In the genomic region with DNA sequence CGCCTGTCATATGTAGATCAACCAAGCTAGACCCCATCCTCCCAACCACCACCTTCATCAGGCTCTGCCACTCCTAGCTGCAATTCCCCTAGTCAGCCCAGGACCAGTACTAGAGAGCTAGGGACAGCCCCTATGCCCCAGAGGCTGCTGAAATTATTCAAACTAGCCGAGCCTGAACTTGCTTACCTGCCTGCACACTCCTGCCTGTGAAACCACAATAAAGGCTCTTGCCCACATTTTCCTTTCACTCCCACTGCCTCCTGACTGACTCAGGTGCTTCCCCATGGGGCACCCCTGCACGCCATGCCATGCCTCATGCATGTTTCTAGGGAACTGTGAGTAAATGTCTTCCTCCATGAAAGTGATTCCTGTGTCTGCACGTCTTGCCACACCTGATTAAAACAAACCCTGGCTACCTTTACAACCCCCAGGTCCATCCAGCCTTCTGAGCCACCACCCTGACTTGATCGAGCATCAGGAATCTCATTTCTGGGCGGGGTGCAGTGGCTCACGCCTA, we compare ENCODE assay signal across 8 cellular contexts.
DNase-seq lines count a peak whose midpoint lies in the region; ATAC-seq and TF ChIP-seq lines count a peak whose summit lies in the region.

No MANE protein-coding gene starts in this region.

- no peak for TF ChIP-seq CTCF in activated CD8-positive, alpha-beta T cell treated with anti-CD3 and anti-CD28 coated beads for 36 hours (IDR thresholded peaks at IDR 0.05)
- TF ChIP-seq CTCF in neural progenitor cell (IDR thresholded peaks at IDR 0.05), result no peak
- TF ChIP-seq CTCF in CD14-positive monocyte (IDR thresholded peaks at IDR 0.05), result no peak
- TF ChIP-seq CTCF in adrenal gland (IDR thresholded peaks at IDR 0.05), result no peak
- no peak for TF ChIP-seq CTCF in right atrium auricular region (IDR thresholded peaks at IDR 0.05)

- H3K4me3 ChIP-seq in neural progenitor cell, result no peak overlapping the region
- no peak overlapping the region for H3K4me3 ChIP-seq in adrenal gland
- H3K4me3 ChIP-seq in right atrium auricular region, result no peak overlapping the region
- no peak overlapping the region for H3K4me3 ChIP-seq in SJCRH30

- H3K79me2 ChIP-seq in neural progenitor cell (ENCODE audit: low read depth), result no peaks in the 10 kb centered on the region

- peaks cover 30% of the 10 kb centered on the region for H3K9me3 Mint-ChIP-seq in activated CD8-positive, alpha-beta T cell treated with anti-CD3 and anti-CD28 coated beads for 36 hours
- peaks cover 4% of the 10 kb centered on the region for H3K9me3 Mint-ChIP-seq in neural progenitor cell
- peaks cover 0 to 6% (median 0%) of the 10 kb centered on the region in 7 donors for H3K9me3 Mint-ChIP-seq in CD14-positive monocyte

- H3K9me3 ChIP-seq in neural progenitor cell (ENCODE audit: low read depth) (no peaks in the 10 kb centered on the region), adrenal gland (replicated peaks in 1 of 3) (no peaks in the 10 kb centered on the region), right atrium auricular region (no peaks in the 10 kb centered on the region), SJCRH30 (replicated peaks) (no peaks in the 10 kb centered on the region)

- no peak overlapping the region for H3K9ac ChIP-seq in neural progenitor cell

- ATAC-seq in GM19023 (IDR thresholded peaks at IDR 0.05; ENCODE audit: unreplicated experiment), result peak; percentile 77
- ATAC-seq in HG03066 (IDR thresholded peaks at IDR 0.05; ENCODE audit: low read depth, unreplicated experiment), result peak; percentile 87
- ATAC-seq in activated CD8-positive, alpha-beta T cell treated with anti-CD3 and anti-CD28 coated beads for 36 hours, result peak; percentile 79

- peaks cover 66% of the 10 kb centered on the region for H3K36me3 Mint-ChIP-seq in activated CD8-positive, alpha-beta T cell treated with anti-CD3 and anti-CD28 coated beads for 36 hours (ENCODE audit: low read depth)
- H3K36me3 Mint-ChIP-seq in neural progenitor cell, result no peaks in the 10 kb centered on the region
- peaks cover 0 to 2% of the 10 kb centered on the region in 2 donors for H3K36me3 Mint-ChIP-seq in CD14-positive monocyte

- peak; percentile 96 for DNase-seq in activated CD8-positive, alpha-beta T cell treated with anti-CD3 and anti-CD28 coated beads for 36 hours
- DNase-seq in neural progenitor cell (ENCODE audit: low spot score) (no peak), CD14-positive monocyte (ENCODE audit: low spot score) (no peak), adrenal gland (no peak), right atrium auricular region (ENCODE audit: low spot score) (no peak), SJCRH30 (no peak)

- peak overlapping the region; percentile 0 for H2AFZ ChIP-seq in neural progenitor cell (replicated peaks)

- H3F3A ChIP-seq in neural progenitor cell (ENCODE audit: low read depth), result no peaks in the 10 kb centered on the region

- peaks cover 78% of the 10 kb centered on the region for H3K4me1 Mint-ChIP-seq in activated CD8-positive, alpha-beta T cell treated with anti-CD3 and anti-CD28 coated beads for 36 hours (ENCODE audit: low read depth)
- H3K4me1 Mint-ChIP-seq in neural progenitor cell (peaks cover 17% of the 10 kb centered on the region), CD14-positive monocyte (peaks cover 59% of the 10 kb centered on the region)

- no peaks in the 10 kb centered on the region for H4K20me1 ChIP-seq in neural progenitor cell (ENCODE audit: low read depth)

- intact Hi-C loops in activated CD8-positive, alpha-beta T cell treated with anti-CD3 and anti-CD28 coated beads for 36 hours (cut with micrococcal nuclease), result loop anchor here (1.0 to 5.0 kb wide), 4 partner anchors 23 to 129 kb away; no protein-coding TSS in a partner anchor
- intact Hi-C loops in CD14-positive monocyte (cut with micrococcal nuclease), result loop anchor here in 1 of 2 donors (5.0 kb wide), 1 partner anchor 69 kb away; a partner anchor contains a TSS
- intact Hi-C loops in adrenal gland (cut with DNase I), result no loop called here

- POLR2A ChIA-PET in activated CD8-positive, alpha-beta T cell treated with anti-CD3 and anti-CD28 coated beads for 36 hours (lab: Charles Lee), result interaction anchor here (1.1 to 13.9 kb wide), 8 partner anchors 9 to 195 kb away, joined by 3 to 212 read pairs (median 10); a partner anchor contains a TSS

- H3K4me3 Mint-ChIP-seq in activated CD8-positive, alpha-beta T cell treated with anti-CD3 and anti-CD28 coated beads for 36 hours, result peak overlapping the region; percentile 16
- H3K4me3 Mint-ChIP-seq in neural progenitor cell (no peak overlapping the region), CD14-positive monocyte (no peak overlapping the region)

- no peaks in the 10 kb centered on the region for H3K27me3 ChIP-seq in neural progenitor cell
- no peaks in the 10 kb centered on the region for H3K27me3 ChIP-seq in adrenal gland
- H3K27me3 ChIP-seq in right atrium auricular region, result no peaks in the 10 kb centered on the region
- H3K27me3 ChIP-seq in SJCRH30, result no peaks in the 10 kb centered on the region

- CTCF ChIA-PET in activated CD8-positive, alpha-beta T cell treated with anti-CD3 and anti-CD28 coated beads for 36 hours (lab: Charles Lee), result interaction anchor here (1.0 to 2.9 kb wide), 5 partner anchors 10 to 80 kb away, joined by 3 to 12 read pairs (median 4); a partner anchor contains a TSS

- H3K27ac Mint-ChIP-seq in activated CD8-positive, alpha-beta T cell treated with anti-CD3 and anti-CD28 coated beads for 36 hours, result peak overlapping the region; percentile 98
- no peak overlapping the region for H3K27ac Mint-ChIP-seq in neural progenitor cell
- H3K27ac Mint-ChIP-seq in CD14-positive monocyte, result peak overlapping the region in 1 of 7 donors; percentile 23

- no peaks in the 10 kb centered on the region for H3K4me1 ChIP-seq in neural progenitor cell
- H3K4me1 ChIP-seq in adrenal gland (replicated peaks in 1 of 2), result peaks cover 11 to 23% of the 10 kb centered on the region in 2 donors
- H3K4me1 ChIP-seq in right atrium auricular region, result peaks cover 0 to 19% of the 10 kb centered on the region in 2 donors
- peaks cover 10% of the 10 kb centered on the region; the same call in 1 of the 2 replicates for H3K4me1 ChIP-seq in SJCRH30

- H3K27ac ChIP-seq in neural progenitor cell (no peak overlapping the region), adrenal gland (no peak overlapping the region), right atrium auricular region (no peak overlapping the region), SJCRH30 (no peak overlapping the region)

- 83 to 89% (median 86%) methylated on average over 7 of the region's 7 CpGs for WGBS in adrenal gland, 4 donors

- H3K27me3 Mint-ChIP-seq in activated CD8-positive, alpha-beta T cell treated with anti-CD3 and anti-CD28 coated beads for 36 hours, result no peaks in the 10 kb centered on the region
- peaks cover 2% of the 10 kb centered on the region for H3K27me3 Mint-ChIP-seq in neural progenitor cell (ENCODE audit: insufficient read depth, low read depth)
- H3K27me3 Mint-ChIP-seq in CD14-positive monocyte (ENCODE audit: low read depth in 3 of 3), result peaks cover 0 to 6% (median 2%) of the 10 kb centered on the region in 3 donors

- no peak for TF ChIP-seq POLR2A in adrenal gland (IDR thresholded peaks at IDR 0.05)

- no peaks in the 10 kb centered on the region for H3K36me3 ChIP-seq in neural progenitor cell
- no peaks in the 10 kb centered on the region for H3K36me3 ChIP-seq in adrenal gland (replicated peaks in 1 of 2)
- H3K36me3 ChIP-seq in right atrium auricular region, result no peaks in the 10 kb centered on the region
- H3K36me3 ChIP-seq in SJCRH30, result no peaks in the 10 kb centered on the region

- no peak overlapping the region for H3K4me2 ChIP-seq in neural progenitor cell
